Comparison of ENCODE assay signal across 28 cellular contexts in genomic region chr12:5691943-5692342, GRCh38.
"Had no signal": no experiment of that assay in that cellular context is flagged by ENCODE, and none has a peak within 500 bp of the region (broad histone marks: within the 10 kb centered on the region; RNA-seq: fewer than 3 reads in every experiment).

No MANE protein-coding gene starts in this region.

- DNase-seq: activated CD4-positive, alpha-beta memory T cell treated with anti-CD3 and anti-CD28 coated beads for 36 hours; activated CD4-positive, alpha-beta T cell treated with anti-CD3 and anti-CD28 coated beads, Interleukin-2, amount 10 ng/mL, durations not matched to agents 24 days and 14 days; activated CD4-positive, CD25-positive, alpha-beta regulatory T cell treated with anti-CD3 and anti-CD28 coated beads, Interleukin-2, amount 50 U/mL, for 72 hours; activated CD8-positive, alpha-beta memory T cell treated with anti-CD3 and anti-CD28 coated beads, Interleukin-2, amount 50 U/mL, for 4 hours; activated effector memory CD4-positive, alpha-beta T cell treated with anti-CD3 and anti-CD28 coated beads, Interleukin-2, amount 50 U/mL, for 16 hours; activated naive CD4-positive, alpha-beta T cell treated with anti-CD3 and anti-CD28 coated beads for 36 hours; activated naive CD8-positive, alpha-beta T cell treated with anti-CD3 and anti-CD28 coated beads for 36 hours; activated T-cell treated with anti-CD3 and anti-CD28 coated beads, Interleukin-2, amount 50 U/mL, for 1 hour; brain microvascular endothelial cell; caudate nucleus; cortex of kidney; effector memory CD8-positive, alpha-beta T cell; heart left ventricle; kidney glomerular epithelial cell; naive B cell; nephron progenitor cell; stimulated activated CD4-positive, alpha-beta T cell treated with anti-CD3 and anti-CD28 coated beads, Interleukin-4, amount 100 ng/mL, for 4 hours; stimulated activated CD8-positive, alpha-beta memory T cell treated with anti-CD3 and anti-CD28 coated beads, Interleukin-4, amount 100 ng/mL, for 48 hours; stomach; T1000; thyroid gland; upper lobe of left lung had no signal

- H3K27ac ChIP-seq: brain microvascular endothelial cell, heart left ventricle, neutrophil, skin epidermis, thyroid gland, upper lobe of left lung, vagina had no signal

- H3K36me3 ChIP-seq: brain microvascular endothelial cell, heart left ventricle, neutrophil, stomach, thyroid gland, upper lobe of left lung, vagina had no signal

- H3K4me3 ChIP-seq: heart left ventricle, skin epidermis, stomach, thyroid gland, upper lobe of left lung, vagina had no signal

- H3K9me3 ChIP-seq: neutrophil, stomach, thyroid gland, upper lobe of left lung, vagina had no signal

- H3K27me3 ChIP-seq: brain microvascular endothelial cell, neutrophil, stomach, thyroid gland, upper lobe of left lung, vagina had no signal

- ATAC-seq: effector memory CD8-positive, alpha-beta T cell; sciatic nerve; stimulated activated memory B cell treated with anti-CD40 and anti-IgM and Interleukin-4, amounts not matched to agents 10 μg/mL and 1 μg/mL and 100 μg/mL, for 72 hours had no signal

- FAIRE-seq: astrocyte had no signal
